Comparison of ENCODE assay signal across 9 cellular contexts in genomic region chr2:232451645-232452044, GRCh38. TPM values are rescaled to one million over a fixed set of nuclear protein-coding genes. Genes with fewer than 3 reads are reported as not detected.
"Had no signal": no experiment of that assay in that cellular context is flagged by ENCODE, and none has a peak within 500 bp of the region (broad histone marks: within the 10 kb centered on the region; RNA-seq: fewer than 3 reads in every experiment).

No MANE protein-coding gene starts in this region.

RNA-seq across cellular contexts. Expression of gene ALPI, which starts 4.3 kb away (rescaled TPM):
- total RNA-seq: LHCN-M2, MCF 10A, NCI-H460, OCI-LY7, PC-9, Right ventricle myocardium inferior, RPMI7951, SJCRH30, SK-MEL-5 had no signal

RNA-seq across cellular contexts. Expression of gene ECEL1, which starts 36.0 kb away (rescaled TPM):
- total RNA-seq: LHCN-M2, MCF 10A, OCI-LY7, PC-9, Right ventricle myocardium inferior, RPMI7951, SJCRH30, SK-MEL-5 had no signal

RNA-seq across cellular contexts. Expression of gene ALPG, which starts 45.0 kb away (rescaled TPM):
- total RNA-seq: LHCN-M2, MCF 10A, NCI-H460, OCI-LY7, Right ventricle myocardium inferior, RPMI7951, SJCRH30, SK-MEL-5 had no signal
